1 cellular context compared by ENCODE assay signal in genomic region chrX:16188687-16189086, GRCh38.
TF ChIP-seq lines count a peak whose summit lies in the region.

No MANE protein-coding gene starts in this region.

TF ChIP-seq in SK-N-SH, 30 proteins besides CTCF, POLR2A, EP300 and RAD21 (continued from another document):
- TF ChIP-seq NRF1 (IDR thresholded peaks at IDR 0.05; ENCODE audit: low read depth, low read length): no peak
- peak; percentile 46; the same call in 1 of the 2 replicates for TF ChIP-seq FOSL2 (IDR thresholded peaks at IDR 0.05; ENCODE audit: borderline replicate concordance, low read depth)
- peak; percentile 82; the same call in 1 of the 2 replicates for TF ChIP-seq MEF2A (IDR thresholded peaks at IDR 0.05; ENCODE audit: borderline replicate concordance, low read depth)
TF ChIP-seq in SK-N-SH: peak in this region for 3.
